Comparison of ENCODE assay signal across 12 cellular contexts in genomic region chr19:31066385-31066784, GRCh38.
DNase-seq lines count a peak whose midpoint lies in the region; ATAC-seq and TF ChIP-seq lines count a peak whose summit lies in the region.
"Had no signal": no experiment of that assay in that cellular context is flagged by ENCODE, and none has a peak within 500 bp of the region (broad histone marks: within the 10 kb centered on the region; RNA-seq: fewer than 3 reads in every experiment).

No MANE protein-coding gene starts in this region.

- H3K79me2 ChIP-seq in osteoblast (ENCODE audit: insufficient read depth, low read length), result no peaks in the 10 kb centered on the region

- intact Hi-C loops in Panc1 (cut with micrococcal nuclease; ENCODE audit: unreplicated experiment), result no loop called here

- no peaks in the 10 kb centered on the region for H4K20me1 ChIP-seq in osteoblast (ENCODE audit: insufficient read depth, low read length)

- no peak overlapping the region for H3K4me3 ChIP-seq in Panc1 (ENCODE audit: low read depth in 2 of 2, low read length in 2 of 2)
- peak overlapping the region; percentile 1 for H3K4me3 ChIP-seq in osteoblast (ENCODE audit: insufficient read depth, low read length)
- H3K4me3 ChIP-seq: GM23338 had no signal

- H3K4me1 ChIP-seq in Panc1 (ENCODE audit: control insufficient read depth, insufficient read depth, low read length), result peaks cover 3% of the 10 kb centered on the region; the same call in 1 of the 2 replicates
- H3K4me1 ChIP-seq in osteoblast (ENCODE audit: insufficient read depth, low read length), result peaks cover 27% of the 10 kb centered on the region

- POLR2A ChIA-PET in Panc1 (lab: Charles Lee), result no interaction called here

- no peak for TF ChIP-seq CTCF in Panc1 (IDR thresholded peaks at IDR 0.05)
- TF ChIP-seq CTCF in osteoblast (IDR thresholded peaks at IDR 0.05; ENCODE audit: extremely low read depth, low read depth, low read length), result no peak

- ATAC-seq in Panc1 (peak; percentile 81; the same call in 1 of the 2 replicates), esophagus mucosa (peak; percentile 53), GM21528 (IDR thresholded peaks at IDR 0.05; ENCODE audit: low FRiP score, unreplicated experiment) (no peak), GM19328 (IDR thresholded peaks at IDR 0.05; ENCODE audit: unreplicated experiment) (no peak)
- ATAC-seq: GM23338; naive thymus-derived CD4-positive, alpha-beta T cell had no signal

- H3K4me2 ChIP-seq in osteoblast (ENCODE audit: insufficient read depth, low read length), result peak overlapping the region; percentile 50
- H3K4me2 ChIP-seq: GM23338 had no signal

- CTCF ChIA-PET in Panc1 (lab: Charles Lee), result no interaction called here

- H2AFZ ChIP-seq in osteoblast (ENCODE audit: low read length), result no peak overlapping the region

- no peaks in the 10 kb centered on the region for H3K36me3 ChIP-seq in Panc1 (ENCODE audit: control insufficient read depth, insufficient read depth, low read length)
- no peaks in the 10 kb centered on the region for H3K36me3 ChIP-seq in osteoblast (ENCODE audit: insufficient read depth, low read length)

- H3K27ac ChIP-seq in Panc1 (ENCODE audit: low read length), result no peak overlapping the region
- no peak overlapping the region for H3K27ac ChIP-seq in osteoblast (ENCODE audit: low read depth, low read length)

- no peaks in the 10 kb centered on the region for H3K27me3 ChIP-seq in Panc1 (ENCODE audit: control insufficient read depth, insufficient read depth, low read length)
- no peaks in the 10 kb centered on the region for H3K27me3 ChIP-seq in osteoblast (ENCODE audit: insufficient read depth, low read length)

- H3K9me3 ChIP-seq in Panc1 (ENCODE audit: control insufficient read depth, insufficient read depth, low read depth, low read length), result no peaks in the 10 kb centered on the region
- no peaks in the 10 kb centered on the region for H3K9me3 ChIP-seq in osteoblast (ENCODE audit: low read depth, low read length)

- in situ Hi-C loops in Panc1 (cut with HindIII; ENCODE audit: low pct_unique_long_range_greater_than_20kb, low sequenced_read_pairs), result no loop called here

- peak; percentile 78 for DNase-seq in EL
- peak; percentile 68 for DNase-seq in Panc1 (ENCODE audit: low read depth, low spot score)
- DNase-seq in osteoblast (ENCODE audit: insufficient read length, low spot score, missing footprints), result peak; percentile 90
- no peak for DNase-seq in activated gamma-delta T cell (lab: John Stamatoyannopoulos, UW)
- DNase-seq in mucosa of gallbladder (ENCODE audit: low spot score), result no peak
- DNase-seq: naive thymus-derived CD4-positive, alpha-beta T cell; NCI-H1092 treated with DMSO at 0.1 percent for 48 hours; stimulated activated naive CD4-positive, alpha-beta T cell treated with Interleukin-2 at 50 U/mL for 16 hours had no signal

- no TSS peak for BruUV-seq in Panc1 (replicated peaks; lab: Mats Ljungman, UMichigan)

Comparison
In these comparisons a context has a peak if more than half of its experiments do, and no peak if none do; other contexts are left out.
1. DNase-seq: peak in EL (single experiment), Panc1 (single experiment) and osteoblast (single experiment); none in activated gamma-delta T cell (single experiment) and mucosa of gallbladder (single experiment).
2. ATAC-seq: peak in Panc1 (single experiment) and esophagus mucosa (single experiment); none in GM21528 (single experiment) and GM19328 (single experiment).